3 cellular contexts compared by ENCODE assay signal in the genomic region with DNA sequence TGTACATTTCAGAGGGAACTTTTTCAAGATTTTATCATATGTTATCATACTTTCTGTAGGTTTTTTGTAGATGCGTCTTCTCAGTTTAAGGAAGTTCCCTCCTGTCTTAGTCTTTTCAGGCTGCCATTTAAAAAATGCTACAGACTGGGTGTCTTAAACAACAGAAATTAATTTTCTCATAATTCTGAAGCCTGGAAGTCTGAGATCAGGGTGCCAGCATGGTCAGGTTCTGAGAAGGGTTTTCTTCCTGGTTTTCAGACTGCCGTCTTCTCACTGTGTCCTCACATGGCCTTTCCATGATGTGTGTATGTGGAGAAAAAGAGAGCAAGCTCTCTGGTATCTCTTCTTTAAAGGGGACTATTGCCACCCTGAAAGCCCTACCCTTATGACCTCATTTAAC.
"Had no signal": no experiment of that assay in that cellular context is flagged by ENCODE, and none has a peak within 500 bp of the region (broad histone marks: within the 10 kb centered on the region; RNA-seq: fewer than 3 reads in every experiment).

No MANE protein-coding gene starts in this region.

- DNase-seq: GDM1, GF-D8 had no signal

- H3K4me3 ChIP-seq: GM12878 had no signal
